15 cellular contexts compared by ENCODE assay signal in the genomic region with DNA sequence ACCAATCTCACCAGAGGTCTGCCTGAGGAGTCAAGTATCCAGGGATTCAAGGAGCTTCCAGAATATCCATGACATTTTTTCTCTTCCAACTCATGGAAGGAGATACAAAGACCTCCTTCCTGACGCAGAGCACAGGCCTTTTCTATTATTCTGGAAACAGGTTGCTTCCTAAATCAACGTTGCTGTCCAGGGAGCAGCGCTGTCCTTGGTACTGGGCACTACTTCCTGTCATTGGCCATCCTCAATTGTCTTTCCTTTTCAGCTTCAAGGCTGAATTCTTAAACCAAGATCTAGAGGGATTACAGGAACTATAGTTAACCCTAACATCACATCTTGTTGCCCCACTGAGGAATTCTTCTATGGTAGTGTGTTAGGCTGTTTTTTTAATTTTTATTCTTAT. TPM values are rescaled to one million over a fixed set of nuclear protein-coding genes. Genes with fewer than 3 reads are reported as not detected.
DNase-seq lines count a peak whose midpoint lies in the region; ATAC-seq and TF ChIP-seq lines count a peak whose summit lies in the region.
"Had no signal": no experiment of that assay in that cellular context is flagged by ENCODE, and none has a peak within 500 bp of the region (broad histone marks: within the 10 kb centered on the region; RNA-seq: fewer than 3 reads in every experiment).

No MANE protein-coding gene starts in this region.

- no peak for TF ChIP-seq POLR2A in NB4 (IDR thresholded peaks at IDR 0.05; ENCODE audit: extremely low read depth, insufficient read length)

- 23% methylated on average over 3 of the region's 3 CpGs for WGBS in liver

- in situ Hi-C loops in T47D (cut with HindIII; ENCODE audit: low pct_unique_long_range_greater_than_20kb, low sequenced_read_pairs): no loop called here

- no peak overlapping the region for H3K4me3 ChIP-seq in NB4 (ENCODE audit: low read depth, low read length)
- no peak overlapping the region for H3K4me3 ChIP-seq in liver (ENCODE audit: low read depth in 1 of 3, low read length in 3 of 3)
- H3K4me3 ChIP-seq: sigmoid colon had no signal

- H3K36me3 ChIP-seq in liver (ENCODE audit: control insufficient read depth in 4 of 4, insufficient read depth in 3 of 4, low read depth in 1 of 4, low read length in 3 of 4): no peaks in the 10 kb centered on the region
- H3K36me3 ChIP-seq: sigmoid colon had no signal

- no peak for TF ChIP-seq RAD21 in liver (IDR thresholded peaks at IDR 0.05)

- ATAC-seq in GM18502 (IDR thresholded peaks at IDR 0.05; ENCODE audit: poor library complexity, unreplicated experiment) (no peak), T-helper 17 cell (no peak), GM19395 (IDR thresholded peaks at IDR 0.05; ENCODE audit: unreplicated experiment) (no peak)
- ATAC-seq: activated CD4-positive, CD25-positive, alpha-beta regulatory T cell treated with anti-CD3 and anti-CD28 coated beads, Interleukin-2, amount 50 U/mL, for 24 hours had no signal

- H3K36me3 Mint-ChIP-seq in T-helper 17 cell (ENCODE audit: low read depth): no peaks in the 10 kb centered on the region
- H3K36me3 Mint-ChIP-seq: CD4-positive, alpha-beta memory T cell had no signal

- DNase-seq in ELF-1 (ENCODE audit: low read depth, low spot score): peak; percentile 18
- peak; percentile 20 for DNase-seq in NB4 (ENCODE audit: low read depth)
- peak; percentile 28 to 69 for DNase-seq in T47D (ENCODE audit: low read depth in 1 of 2, low spot score in 1 of 2)
- DNase-seq in stimulated activated CD4-positive, alpha-beta T cell treated with anti-CD3 and anti-CD28 coated beads, Interleukin-15, amount 100 ng/mL, for 24 hours: no peak
- DNase-seq in T-helper 17 cell: no peak
- DNase-seq: CD4-positive, alpha-beta memory T cell; NCI-H1105; NCI-H748 treated with DMSO at 0.1 percent for 48 hours; sigmoid colon had no signal

- H3K9ac ChIP-seq in liver (ENCODE audit: low read depth in 1 of 2, low read length in 2 of 2): no peak overlapping the region

- H3K9me3 ChIP-seq in liver (ENCODE audit: control insufficient read depth in 4 of 4, low read length in 3 of 4): peaks cover 0 to 2% (median 1%) of the 10 kb centered on the region in 4 donors
- no peaks in the 10 kb centered on the region for H3K9me3 ChIP-seq in T-helper 17 cell (ENCODE audit: control insufficient read depth, low read length, poor library complexity, severe bottlenecking)
- H3K9me3 ChIP-seq: sigmoid colon had no signal

- H3K4me3 Mint-ChIP-seq in T-helper 17 cell: no peak overlapping the region
- H3K4me3 Mint-ChIP-seq: CD4-positive, alpha-beta memory T cell had no signal

- no peak overlapping the region for H3K27ac ChIP-seq in liver (ENCODE audit: low read depth in 1 of 2, low read length in 2 of 2)
- H3K27ac ChIP-seq: sigmoid colon had no signal

- no peaks in the 10 kb centered on the region for H3K4me1 Mint-ChIP-seq in T-helper 17 cell
- H3K4me1 Mint-ChIP-seq: CD4-positive, alpha-beta memory T cell had no signal

- H3K27me3 ChIP-seq in liver (ENCODE audit: control insufficient read depth in 4 of 4, insufficient read depth in 4 of 4, low read length in 3 of 4): no peaks in the 10 kb centered on the region
- H3K27me3 ChIP-seq: sigmoid colon had no signal

- no peak overlapping the region for H3K27ac Mint-ChIP-seq in T-helper 17 cell
- H3K27ac Mint-ChIP-seq: CD4-positive, alpha-beta memory T cell had no signal

- H3K27me3 Mint-ChIP-seq in T-helper 17 cell: peaks cover 51% of the 10 kb centered on the region

- TF ChIP-seq CTCF in NB4 (IDR thresholded peaks at IDR 0.05; ENCODE audit: low read depth, low read length): no peak
- TF ChIP-seq CTCF in liver (IDR thresholded peaks at IDR 0.05; ENCODE audit: low read depth, low read length, missing input control): no peak

- H3K4me1 ChIP-seq in liver (ENCODE audit: control insufficient read depth in 4 of 4, insufficient read depth in 4 of 4, low read length in 3 of 4): no peaks in the 10 kb centered on the region
- H3K4me1 ChIP-seq: sigmoid colon had no signal

TF ChIP-seq in liver, 16 proteins besides CTCF, POLR2A, EP300 and RAD21:
- TF ChIP-seq, protein P1, sequence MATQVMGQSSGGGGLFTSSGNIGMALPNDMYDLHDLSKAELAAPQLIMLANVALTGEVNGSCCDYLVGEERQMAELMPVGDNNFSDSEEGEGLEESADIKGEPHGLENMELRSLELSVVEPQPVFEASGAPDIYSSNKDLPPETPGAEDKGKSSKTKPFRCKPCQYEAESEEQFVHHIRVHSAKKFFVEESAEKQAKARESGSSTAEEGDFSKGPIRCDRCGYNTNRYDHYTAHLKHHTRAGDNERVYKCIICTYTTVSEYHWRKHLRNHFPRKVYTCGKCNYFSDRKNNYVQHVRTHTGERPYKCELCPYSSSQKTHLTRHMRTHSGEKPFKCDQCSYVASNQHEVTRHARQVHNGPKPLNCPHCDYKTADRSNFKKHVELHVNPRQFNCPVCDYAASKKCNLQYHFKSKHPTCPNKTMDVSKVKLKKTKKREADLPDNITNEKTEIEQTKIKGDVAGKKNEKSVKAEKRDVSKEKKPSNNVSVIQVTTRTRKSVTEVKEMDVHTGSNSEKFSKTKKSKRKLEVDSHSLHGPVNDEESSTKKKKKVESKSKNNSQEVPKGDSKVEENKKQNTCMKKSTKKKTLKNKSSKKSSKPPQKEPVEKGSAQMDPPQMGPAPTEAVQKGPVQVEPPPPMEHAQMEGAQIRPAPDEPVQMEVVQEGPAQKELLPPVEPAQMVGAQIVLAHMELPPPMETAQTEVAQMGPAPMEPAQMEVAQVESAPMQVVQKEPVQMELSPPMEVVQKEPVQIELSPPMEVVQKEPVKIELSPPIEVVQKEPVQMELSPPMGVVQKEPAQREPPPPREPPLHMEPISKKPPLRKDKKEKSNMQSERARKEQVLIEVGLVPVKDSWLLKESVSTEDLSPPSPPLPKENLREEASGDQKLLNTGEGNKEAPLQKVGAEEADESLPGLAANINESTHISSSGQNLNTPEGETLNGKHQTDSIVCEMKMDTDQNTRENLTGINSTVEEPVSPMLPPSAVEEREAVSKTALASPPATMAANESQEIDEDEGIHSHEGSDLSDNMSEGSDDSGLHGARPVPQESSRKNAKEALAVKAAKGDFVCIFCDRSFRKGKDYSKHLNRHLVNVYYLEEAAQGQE (IDR thresholded peaks at IDR 0.05): peak; percentile 98
- TF ChIP-seq NR2F2 (IDR thresholded peaks at IDR 0.05) (no peak), EGR1 (IDR thresholded peaks at IDR 0.05; ENCODE audit: low read depth in 2 of 2) (no peak)
- TF ChIP-seq, protein P2, sequence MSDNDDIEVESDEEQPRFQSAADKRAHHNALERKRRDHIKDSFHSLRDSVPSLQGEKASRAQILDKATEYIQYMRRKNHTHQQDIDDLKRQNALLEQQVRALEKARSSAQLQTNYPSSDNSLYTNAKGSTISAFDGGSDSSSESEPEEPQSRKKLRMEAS (IDR thresholded peaks at IDR 0.05): no peak
TF ChIP-seq in liver: peak in this region for 1.

RNA-seq across cellular contexts. Expression of a gene that starts 50.4 kb away (rescaled TPM):
- total RNA-seq in liver (not detected), T-helper 17 cell (not detected)
- not detected for polyA plus RNA-seq in liver
- total RNA-seq: CD4-positive, alpha-beta memory T cell; epithelial cell of proximal tubule; sigmoid colon; temporal lobe had no signal
- polyA plus RNA-seq: CD4-positive, alpha-beta memory T cell; sigmoid colon had no signal

Comparison
In these comparisons a context has a peak if more than half of its experiments do, and no peak if none do; other contexts are left out.
1. DNase-seq: peak in ELF-1 (single experiment), NB4 (single experiment) and T47D (2 of 2); none in stimulated activated CD4-positive, alpha-beta T cell treated with anti-CD3 and anti-CD28 coated beads, Interleukin-15, amount 100 ng/mL, for 24 hours (single experiment) and T-helper 17 cell (0 of 3).